In the genomic region with DNA sequence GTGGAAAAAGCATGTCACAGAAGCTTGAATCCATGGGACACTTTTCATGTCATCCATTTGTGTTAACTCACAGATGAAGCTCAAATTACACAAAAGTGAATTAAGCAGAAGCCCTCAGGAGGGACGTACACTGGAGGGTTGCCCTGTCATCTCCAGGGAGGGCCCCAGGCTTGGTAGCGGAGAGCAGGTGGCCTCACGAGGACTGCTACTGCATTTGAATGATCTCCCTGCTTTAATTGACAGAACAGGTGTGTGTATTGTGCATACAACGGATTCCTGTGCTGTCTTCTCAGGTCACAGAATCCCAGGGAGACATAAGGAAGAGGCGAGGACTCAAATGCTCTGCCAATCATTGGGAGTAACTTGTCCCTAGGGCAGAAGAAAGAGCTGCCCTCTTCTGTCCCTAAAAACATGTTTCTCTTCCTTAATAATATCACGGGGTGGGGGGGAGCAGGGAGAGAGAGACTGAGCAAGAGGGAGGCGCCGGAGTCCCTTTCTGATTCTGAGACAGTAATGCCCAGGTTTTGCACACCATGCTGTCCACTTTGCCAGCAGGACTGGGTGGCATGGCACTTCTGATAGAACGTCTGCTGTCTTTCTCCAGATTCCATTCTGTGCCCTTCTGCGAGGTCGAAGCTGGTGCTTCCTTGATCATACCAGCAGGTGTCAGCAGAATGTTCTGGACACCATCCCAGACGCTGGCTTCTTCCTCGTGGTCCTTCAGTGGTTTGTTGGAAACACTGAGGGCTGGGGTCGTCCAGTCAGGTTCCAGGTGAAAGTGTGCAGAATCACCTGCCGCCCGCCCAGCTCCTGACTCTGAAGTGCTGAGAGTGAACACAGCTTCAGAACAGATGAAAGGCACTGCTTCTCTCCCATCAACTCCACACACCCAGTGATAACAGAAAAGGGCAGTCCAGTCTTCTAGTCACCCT, we compare ENCODE assay signal across 8 cellular contexts. TPM values are rescaled to one million over a fixed set of nuclear protein-coding genes. Genes with fewer than 3 reads are reported as not detected.
DNase-seq lines count a peak whose midpoint lies in the region; ATAC-seq and TF ChIP-seq lines count a peak whose summit lies in the region.

No MANE protein-coding gene starts in this region.

- H3K4me1 ChIP-seq in mucosa of descending colon (ENCODE audit: low read depth): peaks cover 5% of the 10 kb centered on the region
- H3K4me1 ChIP-seq in testis: no peaks in the 10 kb centered on the region

- H3K36me3 ChIP-seq in mucosa of descending colon (ENCODE audit: low read depth): no peaks in the 10 kb centered on the region
- no peaks in the 10 kb centered on the region for H3K36me3 ChIP-seq in testis (ENCODE audit: low read depth, missing control alignments)

- in situ Hi-C loops in Caki2 (cut with HindIII; ENCODE audit: low pct_unique_long_range_greater_than_20kb, low sequenced_read_pairs): no loop called here

- H3K9me3 ChIP-seq in mucosa of descending colon: no peaks in the 10 kb centered on the region
- H3K9me3 ChIP-seq in testis: no peaks in the 10 kb centered on the region

- H3K4me1 Mint-ChIP-seq in activated CD4-positive, alpha-beta memory T cell treated with anti-CD3 and anti-CD28 coated beads for 36 hours (ENCODE audit: low read depth): peaks cover 50% of the 10 kb centered on the region

- H3K36me3 Mint-ChIP-seq in activated CD4-positive, alpha-beta memory T cell treated with anti-CD3 and anti-CD28 coated beads for 36 hours: no peaks in the 10 kb centered on the region

- CTCF ChIA-PET in activated CD4-positive, alpha-beta memory T cell treated with anti-CD3 and anti-CD28 coated beads for 36 hours (lab: Charles Lee): interaction anchor here (0.6 to 5.0 kb wide), 33 partner anchors 8 to 1575 kb away, joined by 3 to 130 read pairs (median 4); a partner anchor contains a TSS

- no peaks in the 10 kb centered on the region for H3K27me3 ChIP-seq in testis

- H3K27me3 Mint-ChIP-seq in activated CD4-positive, alpha-beta memory T cell treated with anti-CD3 and anti-CD28 coated beads for 36 hours: no peaks in the 10 kb centered on the region

- 38 to 45% methylated on average over 14 to 16 of the region's 16 CpGs for WGBS in testis, 2 donors

- H3K27ac ChIP-seq in testis: no peak overlapping the region

- DNase-seq in Caki2 (ENCODE audit: low read depth) (peak; percentile 46), H4 (ENCODE audit: low spot score) (peak; percentile 30), NCI-H2227 (lab: John Stamatoyannopoulos, UW; ENCODE audit: unreplicated experiment) (peak; percentile 50), epidermal melanocyte (ENCODE audit: insufficient read length, low spot score) (peak; percentile 54), mucosa of descending colon (peak in 2 of 3 donors; percentile 51 to 70), testis (peak; percentile 63)
- peak; percentile 68 for DNase-seq in activated CD4-positive, alpha-beta memory T cell treated with anti-CD3 and anti-CD28 coated beads for 36 hours

- H3K4me3 Mint-ChIP-seq in activated CD4-positive, alpha-beta memory T cell treated with anti-CD3 and anti-CD28 coated beads for 36 hours: no peak overlapping the region

- TF ChIP-seq CTCF in mucosa of descending colon (IDR thresholded peaks at IDR 0.05) (peak; percentile 62), testis (IDR thresholded peaks at IDR 0.05) (peak; percentile 25 to 65 (median 58))

- POLR2A ChIA-PET in activated CD4-positive, alpha-beta memory T cell treated with anti-CD3 and anti-CD28 coated beads for 36 hours (lab: Charles Lee): interaction anchor here (0.6 to 1.5 kb wide), 4 partner anchors 12 to 58 kb away, joined by 3 to 6 read pairs (median 3); no protein-coding TSS in a partner anchor

- no peaks in the 10 kb centered on the region for H3K9me3 Mint-ChIP-seq in activated CD4-positive, alpha-beta memory T cell treated with anti-CD3 and anti-CD28 coated beads for 36 hours

- no peak for TF ChIP-seq POLR2A in testis (IDR thresholded peaks at IDR 0.05)

- intact Hi-C loops in activated CD4-positive, alpha-beta memory T cell treated with anti-CD3 and anti-CD28 coated beads for 36 hours (cut with micrococcal nuclease): loop anchor here (1.0 kb wide), 2 partner anchors 55 to 169 kb away; no protein-coding TSS in a partner anchor
- intact Hi-C loops in mucosa of descending colon (cut with DNase I, micrococcal nuclease): loop anchor here (10.0 kb wide), 3 partner anchors 52 to 172 kb away; no protein-coding TSS in a partner anchor
- intact Hi-C loops in testis (cut with DNase I; ENCODE audit: low total_unique reads): loop anchor here (10.0 kb wide), 1 partner anchor 52 kb away; no protein-coding TSS in a partner anchor

- H3K4me3 ChIP-seq in mucosa of descending colon (no peak overlapping the region), testis (no peak overlapping the region)

- H3K27ac Mint-ChIP-seq in activated CD4-positive, alpha-beta memory T cell treated with anti-CD3 and anti-CD28 coated beads for 36 hours: peak overlapping the region; percentile 49

- peak; percentile 86 for ATAC-seq in mucosa of descending colon
- no peak for ATAC-seq in GM21717 (IDR thresholded peaks at IDR 0.05; ENCODE audit: unreplicated experiment)

RNA-seq across cellular contexts. Expression of a gene that starts 26.1 kb away (rescaled TPM):
- total RNA-seq in Caki2 (2014; rRNA removed; shearing (Covaris generic); ENCODE audit: low replicate concordance): 1.3 and 13.7 TPM in 2 replicates
- not detected in 2 replicates for total RNA-seq in H4 (2014; rRNA removed; shearing (Covaris generic))
- 1 to 10 TPM; 1.2 to 1.9 TPM for total RNA-seq in activated CD4-positive, alpha-beta memory T cell treated with anti-CD3 and anti-CD28 coated beads for 36 hours
- total RNA-seq in mucosa of descending colon (1 to 10 TPM in 1 of 3 donors, under 1 TPM in 2; 0.43 to 1.2 (median 0.58) TPM), testis (10 to 100 TPM; 10.9 to 11.7 TPM)
- polyA plus RNA-seq in testis (ENCODE audit: insufficient read depth, low read depth, low replicate concordance): 7.8 TPM
